ENCODE assay signal across 17 cellular contexts in the genomic region with DNA sequence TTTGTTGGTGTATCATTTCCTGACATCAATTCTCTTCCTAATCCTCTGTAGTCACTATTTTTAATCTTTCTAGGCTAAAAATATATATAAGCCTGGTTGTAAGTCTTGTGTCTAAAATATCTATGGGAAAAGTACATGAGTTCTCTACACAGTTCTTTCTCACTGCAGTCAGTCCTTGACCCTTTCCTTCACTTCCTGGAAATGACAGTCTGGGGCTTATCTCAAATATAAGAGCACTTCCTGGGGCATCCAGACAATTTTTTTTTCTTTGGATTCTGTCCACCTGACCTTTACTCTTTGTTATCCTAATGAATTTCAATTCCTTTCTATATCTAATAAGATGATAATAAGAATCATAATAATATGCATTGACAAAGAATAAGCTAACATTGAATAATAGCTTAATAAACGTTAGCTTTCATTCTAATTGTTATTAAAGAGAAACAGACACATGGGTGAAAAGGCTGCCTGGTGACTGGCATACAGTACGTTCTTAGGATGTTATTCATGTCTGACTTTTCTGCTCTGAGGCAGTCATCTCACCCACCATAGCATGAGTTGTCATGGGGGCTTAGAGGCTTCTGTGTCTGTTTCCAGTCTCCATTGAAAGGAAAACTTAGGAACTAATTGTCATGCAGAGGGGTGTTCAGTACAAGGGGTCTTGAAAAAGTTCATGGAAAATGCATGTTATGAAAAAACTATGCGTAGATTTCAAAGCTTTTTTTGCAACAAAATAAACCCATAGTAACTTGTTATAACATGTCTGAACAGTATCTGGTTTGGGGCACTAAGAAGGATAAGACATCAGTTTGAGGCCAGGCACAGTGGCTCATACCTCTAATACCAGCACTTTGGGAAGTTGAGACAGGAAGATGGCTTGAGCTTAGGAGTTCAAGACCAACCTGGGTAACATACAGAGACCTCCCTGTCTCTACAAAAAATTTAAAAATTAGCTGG.
DNase-seq lines count a peak whose midpoint lies in the region; ATAC-seq and TF ChIP-seq lines count a peak whose summit lies in the region.
"Had no signal": no experiment of that assay in that cellular context is flagged by ENCODE, and none has a peak within 500 bp of the region (broad histone marks: within the 10 kb centered on the region; RNA-seq: fewer than 3 reads in every experiment).

No MANE protein-coding gene starts in this region.

- TF ChIP-seq CTCF in heart right ventricle (IDR thresholded peaks at IDR 0.05): no peak
- TF ChIP-seq CTCF in choroid plexus epithelial cell (conservative IDR thresholded peaks at IDR 0.05; ENCODE audit: low read depth, low read length): no peak
- no peak for TF ChIP-seq CTCF in smooth muscle cell (IDR thresholded peaks at IDR 0.05; ENCODE audit: borderline replicate concordance, insufficient read depth, poor library complexity, severe bottlenecking)
- TF ChIP-seq CTCF in esophagus muscularis mucosa (IDR thresholded peaks at IDR 0.05): no peak

- TF ChIP-seq EP300 in esophagus muscularis mucosa (IDR thresholded peaks at IDR 0.05): no peak

- intact Hi-C loops in heart right ventricle (cut with DNase I): no loop called here
- intact Hi-C loops in Right ventricle myocardium superior (cut with DNase I): no loop called here
- intact Hi-C loops in esophagus muscularis mucosa (cut with DNase I): no loop called here

- no peaks in the 10 kb centered on the region for H3F3A ChIP-seq in smooth muscle cell (ENCODE audit: low read depth)

- H3K79me2 ChIP-seq in smooth muscle cell (ENCODE audit: low read depth): no peaks in the 10 kb centered on the region

- H3K4me3 ChIP-seq in heart right ventricle: no peak overlapping the region
- no peak overlapping the region for H3K4me3 ChIP-seq in choroid plexus epithelial cell (ENCODE audit: low read depth, low read length)
- no peak overlapping the region for H3K4me3 ChIP-seq in iPS-18a (ENCODE audit: low read length)
- H3K4me3 ChIP-seq in smooth muscle cell: no peak overlapping the region
- H3K4me3 ChIP-seq in esophagus muscularis mucosa: no peak overlapping the region
- H3K4me3 ChIP-seq: A549; BLaER1 treated with 17β-estradiol and CSF1 and Interleukin-3, amounts not matched to agents 10 nM and 100 nM had no signal

- H3K4me1 ChIP-seq in heart right ventricle: peaks cover 0 to 28% (median 14%) of the 10 kb centered on the region in 9 donors
- H3K4me1 ChIP-seq in iPS-18a (ENCODE audit: control insufficient read depth, low read depth, low read length): no peaks in the 10 kb centered on the region
- no peaks in the 10 kb centered on the region for H3K4me1 ChIP-seq in smooth muscle cell (ENCODE audit: low read depth)
- no peaks in the 10 kb centered on the region for H3K4me1 ChIP-seq in esophagus muscularis mucosa
- H3K4me1 ChIP-seq: A549 had no signal

- H2AFZ ChIP-seq in smooth muscle cell (ENCODE audit: low read depth): no peak overlapping the region

- no peaks in the 10 kb centered on the region for H4K20me1 ChIP-seq in smooth muscle cell (ENCODE audit: low read depth)
- H4K20me1 ChIP-seq: BLaER1 treated with 17β-estradiol and CSF1 and Interleukin-3, amounts not matched to agents 10 nM and 100 nM had no signal

- DNase-seq in heart right ventricle: no peak
- no peak for DNase-seq in Right ventricle myocardium superior
- DNase-seq in choroid plexus epithelial cell (ENCODE audit: low read depth): peak; percentile 7
- DNase-seq in smooth muscle cell (lab: John Stamatoyannopoulos, UW; ENCODE audit: unreplicated experiment): no peak
- DNase-seq in esophagus muscularis mucosa (ENCODE audit: extremely low spot score): no peak
- DNase-seq in stimulated activated CD4-positive, alpha-beta T cell treated with anti-CD3 and anti-CD28 coated beads, Interleukin-4, amount 100 ng/mL, for 4 hours: no peak
- DNase-seq: CD8-positive, alpha-beta memory T cell; GF-D8; NCI-H1048; NCI-H1436 treated with DMSO at 0.1 percent for 48 hours; NCI-H2029 treated with DMSO at 0.1 percent for 48 hours; NCI-H524 had no signal

- H3K4me2 ChIP-seq in smooth muscle cell: no peak overlapping the region
- H3K4me2 ChIP-seq: A549; BLaER1 treated with 17β-estradiol and CSF1 and Interleukin-3, amounts not matched to agents 10 nM and 100 nM; KMS-11 had no signal

- ATAC-seq in heart right ventricle (peak in 1 of 8 donors; percentile 52), Right ventricle myocardium superior (ENCODE audit: poor library complexity) (no peak), GM21526 (IDR thresholded peaks at IDR 0.05; ENCODE audit: low FRiP score, unreplicated experiment) (no peak)
- ATAC-seq: A549 had no signal

- H3K27me3 ChIP-seq in heart right ventricle (no peaks in the 10 kb centered on the region), iPS-18a (ENCODE audit: control insufficient read depth, insufficient read depth, low read length) (no peaks in the 10 kb centered on the region), smooth muscle cell (ENCODE audit: low read depth) (no peaks in the 10 kb centered on the region), esophagus muscularis mucosa (no peaks in the 10 kb centered on the region)
- H3K27me3 ChIP-seq: BLaER1 treated with 17β-estradiol and CSF1 and Interleukin-3, amounts not matched to agents 10 nM and 100 nM had no signal

- no peaks in the 10 kb centered on the region for H3K9me3 ChIP-seq in heart right ventricle
- no peaks in the 10 kb centered on the region for H3K9me3 ChIP-seq in iPS-18a (ENCODE audit: control insufficient read depth, low read depth, low read length)
- no peaks in the 10 kb centered on the region for H3K9me3 ChIP-seq in smooth muscle cell (replicated peaks; ENCODE audit: low read depth)
- no peaks in the 10 kb centered on the region for H3K9me3 ChIP-seq in esophagus muscularis mucosa
- H3K9me3 ChIP-seq: A549; BLaER1 treated with 17β-estradiol and CSF1 and Interleukin-3, amounts not matched to agents 10 nM and 100 nM had no signal

- H3K36me3 ChIP-seq in heart right ventricle (peaks cover 0 to 94% (median 19%) of the 10 kb centered on the region in 9 donors), iPS-18a (ENCODE audit: control insufficient read depth, low read depth, low read length) (peaks cover 86% of the 10 kb centered on the region), smooth muscle cell (ENCODE audit: low read depth) (no peaks in the 10 kb centered on the region), esophagus muscularis mucosa (peaks cover 17 to 81% (median 48%) of the 10 kb centered on the region in 4 donors)

- whole genome bisulfite sequencing in heart right ventricle, 2 donors: 62 to 81% methylated on average over 3 of the region's 3 CpGs
- WGBS in smooth muscle cell (ENCODE audit: low lambda C conversion rate): 65% methylated on average over 3 of the region's 3 CpGs
- WGBS in esophagus muscularis mucosa: 95% methylated on average over 3 of the region's 3 CpGs

- H3K27ac ChIP-seq in heart right ventricle (peak overlapping the region in 7 of 10 donors; percentile 14 to 75 (median 42)), iPS-18a (ENCODE audit: low read length) (peak overlapping the region; percentile 24), smooth muscle cell (ENCODE audit: low read depth) (peak overlapping the region; percentile 82), esophagus muscularis mucosa (replicated peaks in 1 of 4) (no peak overlapping the region)
- H3K27ac ChIP-seq: A549; BLaER1 treated with 17β-estradiol and CSF1 and Interleukin-3, amounts not matched to agents 10 nM and 100 nM; KMS-11 had no signal

- TF ChIP-seq POLR2A in esophagus muscularis mucosa (IDR thresholded peaks at IDR 0.05; ENCODE audit: low read depth): no peak

- H3K9ac ChIP-seq in iPS-18a (ENCODE audit: low read length) (no peak overlapping the region), smooth muscle cell (ENCODE audit: low read depth) (peak overlapping the region; percentile 12)
- H3K9ac ChIP-seq: BLaER1 treated with 17β-estradiol and CSF1 and Interleukin-3, amounts not matched to agents 10 nM and 100 nM; KMS-11 had no signal

Comparison
In these comparisons a context has a peak if more than half of its experiments do, and no peak if none do; other contexts are left out.
1. H3K27ac ChIP-seq: peak in heart right ventricle (7 of 10), iPS-18a (single experiment) and smooth muscle cell (single experiment); none in esophagus muscularis mucosa (0 of 4).